In the genomic region with DNA sequence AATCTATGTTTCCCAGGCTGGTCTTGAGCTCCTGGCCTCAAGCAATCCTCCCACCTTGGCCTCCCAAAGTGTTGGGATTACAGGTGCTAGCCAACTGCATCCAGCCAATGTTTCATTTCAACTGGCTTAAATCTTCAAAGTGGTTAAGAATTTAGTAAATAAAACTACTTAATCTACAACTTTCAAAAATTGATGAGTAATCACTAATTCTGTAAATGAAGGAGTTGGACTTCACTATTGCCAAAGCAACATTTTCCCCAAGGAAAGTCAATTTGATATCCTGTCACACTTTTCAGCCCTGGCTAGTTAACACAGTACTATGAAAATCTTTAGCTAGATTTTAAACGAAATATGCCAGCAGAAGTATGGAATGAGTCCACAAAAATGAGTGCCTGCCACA, we compare ENCODE assay signal across 21 cellular contexts. TPM values are rescaled to one million over a fixed set of nuclear protein-coding genes. Genes with fewer than 3 reads are reported as not detected.
DNase-seq lines count a peak whose midpoint lies in the region; ATAC-seq, FAIRE-seq and TF ChIP-seq lines count a peak whose summit lies in the region.
"Had no signal": no experiment of that assay in that cellular context is flagged by ENCODE, and none has a peak within 500 bp of the region (broad histone marks: within the 10 kb centered on the region; RNA-seq: fewer than 3 reads in every experiment).

No MANE protein-coding gene starts in this region.

- H3K4me3 ChIP-seq in HepG2 (replicated peaks in 1 of 3; ENCODE audit: insufficient read depth in 1 of 3, low read depth in 2 of 3, low read length in 3 of 3) (no peak overlapping the region), right lobe of liver (no peak overlapping the region)

- H3K9ac ChIP-seq in HepG2 (ENCODE audit: insufficient read depth, low read depth, low read length) = no peak overlapping the region

- WGBS in HepG2 (ENCODE audit: low lambda C conversion rate) = 82% methylated on average over 1 of the region's 1 CpG
- 83% methylated on average over 1 of the region's 1 CpG for WGBS in right lobe of liver (ENCODE audit: insufficient coverage, low coverage, low lambda C conversion rate, missing lambda C conversion rate)

- no peak overlapping the region for H3K4me3 Mint-ChIP-seq in activated T-cell treated with anti-CD3 and anti-CD28 coated beads, Interleukin-2, amount 50 U/mL, for 72 hours
- no peak overlapping the region for H3K4me3 Mint-ChIP-seq in activated naive CD8-positive, alpha-beta T cell treated with anti-CD3 and anti-CD28 coated beads for 36 hours
- H3K4me3 Mint-ChIP-seq in memory B cell = no peak overlapping the region
- H3K4me3 Mint-ChIP-seq: CD4-positive, alpha-beta memory T cell; HFFc6 had no signal

- no TSS peak for BruUV-seq in HepG2 (replicated peaks; lab: Mats Ljungman, UMichigan)

- TF ChIP-seq EP300 in HepG2 (IDR thresholded peaks at IDR 0.05; ENCODE audit: low read depth in 2 of 2, low read length in 2 of 2) (no peak), HepG2 (CRISPR knock-in tag; IDR thresholded peaks at IDR 0.05; ENCODE audit: borderline replicate concordance) (no peak)

- H3K36me3 ChIP-seq in HepG2 (replicated peaks in 1 of 2; ENCODE audit: control insufficient read depth in 1 of 2, insufficient read depth in 2 of 2, low read length in 2 of 2) = peaks cover 12 to 43% of the 10 kb centered on the region in 2 experiments
- peaks cover 0 to 42% (median 8%) of the 10 kb centered on the region in 4 donors for H3K36me3 ChIP-seq in right lobe of liver

- H3K27ac ChIP-seq in HepG2 (ENCODE audit: extremely low read length, insufficient read depth, low read length) (no peak overlapping the region), right lobe of liver (no peak overlapping the region)
- H3K27ac ChIP-seq: C4-2B had no signal

- no peak for DNase-seq in activated T-cell treated with anti-CD3 and anti-CD28 coated beads, Interleukin-2, amount 50 U/mL, for 72 hours
- DNase-seq in activated T-cell treated with anti-CD3 and anti-CD28 coated beads for 4 hours = no peak
- no peak for DNase-seq in HepG2 (ENCODE audit: low spot score)
- no peak for DNase-seq in right lobe of liver
- DNase-seq in activated naive CD8-positive, alpha-beta T cell treated with anti-CD3 and anti-CD28 coated beads for 36 hours = no peak
- DNase-seq in memory B cell (ENCODE audit: low spot score in 2 of 2) = no peak
- no peak for DNase-seq in HuH-7.5 (ENCODE audit: low spot score)
- DNase-seq in DMS79 (lab: John Stamatoyannopoulos, UW) = no peak
- DNase-seq: BE2C; CD4-positive, alpha-beta memory T cell; COR-L47; GF-D8; HCEC 1CT; HFFc6 had no signal

- peaks cover 4 to 8% of the 10 kb centered on the region in 2 donors for H3K36me3 Mint-ChIP-seq in activated T-cell treated with anti-CD3 and anti-CD28 coated beads, Interleukin-2, amount 50 U/mL, for 72 hours (ENCODE audit: insufficient read depth in 2 of 2)
- H3K36me3 Mint-ChIP-seq in activated naive CD8-positive, alpha-beta T cell treated with anti-CD3 and anti-CD28 coated beads for 36 hours = peaks cover 22% of the 10 kb centered on the region
- H3K36me3 Mint-ChIP-seq in memory B cell = peaks cover 7% of the 10 kb centered on the region

- no peaks in the 10 kb centered on the region for H3K27me3 Mint-ChIP-seq in activated T-cell treated with anti-CD3 and anti-CD28 coated beads, Interleukin-2, amount 50 U/mL, for 72 hours (ENCODE audit: low read depth)
- no peaks in the 10 kb centered on the region for H3K27me3 Mint-ChIP-seq in activated naive CD8-positive, alpha-beta T cell treated with anti-CD3 and anti-CD28 coated beads for 36 hours
- H3K27me3 Mint-ChIP-seq in memory B cell = no peaks in the 10 kb centered on the region

- no peak for FAIRE-seq in HepG2 (lab: Jason Lieb, UNC)
- FAIRE-seq: A204.1, D721Med, GM19239 had no signal

- peaks cover 22% of the 10 kb centered on the region for H3K4me1 Mint-ChIP-seq in activated T-cell treated with anti-CD3 and anti-CD28 coated beads, Interleukin-2, amount 50 U/mL, for 72 hours (ENCODE audit: low read depth)
- H3K4me1 Mint-ChIP-seq in activated naive CD8-positive, alpha-beta T cell treated with anti-CD3 and anti-CD28 coated beads for 36 hours = peaks cover 20% of the 10 kb centered on the region
- H3K4me1 Mint-ChIP-seq in memory B cell = peaks cover 6% of the 10 kb centered on the region

- ATAC-seq in activated T-cell treated with anti-CD3 and anti-CD28 coated beads, Interleukin-2, amount 50 U/mL, for 72 hours (replicated peaks in 1 of 2) = no peak
- ATAC-seq in HepG2 (no peak), right lobe of liver (no peak), memory B cell (ENCODE audit: low read depth) (no peak)

- peaks cover 20% of the 10 kb centered on the region for H3K79me2 ChIP-seq in HepG2 (ENCODE audit: insufficient read depth, low read length)

- POLR2A ChIA-PET in HepG2 (lab: Yijun Ruan, JAX) = interaction anchor here (0.6 to 1.3 kb wide), 2 partner anchors 49 to 57 kb away, joined by 3 read pairs; no protein-coding TSS in a partner anchor

- CTCF ChIA-PET in HepG2 (lab: Yijun Ruan, JAX; ENCODE audit: low intra/inter-chr PET ratio, low total read pairs) = no interaction called here

- H3K9me3 ChIP-seq in HepG2 (ENCODE audit: low read length) = no peaks in the 10 kb centered on the region
- no peaks in the 10 kb centered on the region for H3K9me3 ChIP-seq in right lobe of liver
- H3K9me3 ChIP-seq: BE2C had no signal

- peaks cover 19% of the 10 kb centered on the region for H3K4me1 ChIP-seq in HepG2 (ENCODE audit: insufficient read depth, low read length)
- peaks cover 0 to 10% (median 4%) of the 10 kb centered on the region in 4 donors for H3K4me1 ChIP-seq in right lobe of liver
- H3K4me1 ChIP-seq: BE2C had no signal

- H3K9me3 Mint-ChIP-seq in activated T-cell treated with anti-CD3 and anti-CD28 coated beads, Interleukin-2, amount 50 U/mL, for 72 hours = no peaks in the 10 kb centered on the region
- H3K9me3 Mint-ChIP-seq in activated naive CD8-positive, alpha-beta T cell treated with anti-CD3 and anti-CD28 coated beads for 36 hours = no peaks in the 10 kb centered on the region
- H3K9me3 Mint-ChIP-seq in memory B cell = no peaks in the 10 kb centered on the region
- H3K9me3 Mint-ChIP-seq: CD4-positive, alpha-beta memory T cell; HFFc6 had no signal

- no peaks in the 10 kb centered on the region; a peak in 2 of 5 replicates for H3K27me3 ChIP-seq in HepG2 (ENCODE audit: control insufficient read depth in 1 of 2, insufficient read depth in 2 of 2, low read length in 2 of 2)
- H3K27me3 ChIP-seq in right lobe of liver = no peaks in the 10 kb centered on the region
- H3K27me3 ChIP-seq: BE2C had no signal

- TF ChIP-seq CTCF in HepG2 (CRISPR knock-in tag; IDR thresholded peaks at IDR 0.05) (no peak), right lobe of liver (IDR thresholded peaks at IDR 0.05) (no peak)

- H3K4me2 ChIP-seq in HepG2 (ENCODE audit: low read depth, low read length) = no peak overlapping the region

- peak overlapping the region; percentile 46 for H3K27ac Mint-ChIP-seq in activated T-cell treated with anti-CD3 and anti-CD28 coated beads, Interleukin-2, amount 50 U/mL, for 72 hours
- H3K27ac Mint-ChIP-seq in activated naive CD8-positive, alpha-beta T cell treated with anti-CD3 and anti-CD28 coated beads for 36 hours = peak overlapping the region; percentile 62
- peak overlapping the region; percentile 38 for H3K27ac Mint-ChIP-seq in memory B cell
- H3K27ac Mint-ChIP-seq: CD4-positive, alpha-beta memory T cell; HFFc6 had no signal

- no peak for TF ChIP-seq POLR2A in HepG2 (IDR thresholded peaks at IDR 0.05; ENCODE audit: insufficient read depth in 1 of 2, low read depth in 2 of 2, low read length in 2 of 2)
- TF ChIP-seq POLR2A in right lobe of liver (IDR thresholded peaks at IDR 0.05) = no peak

- H2AFZ ChIP-seq in HepG2 (ENCODE audit: low read length) = no peak overlapping the region

- intact Hi-C loops in HepG2 (cut with micrococcal nuclease; ENCODE audit: unreplicated experiment) (no loop called here), right lobe of liver (cut with DNase I) (loop anchor here in 1 of 2 donors (10.0 kb wide), 1 partner anchor 133 kb away; the partner anchor contains the start of genes BYSL and MED20)

- in situ Hi-C loops in HepG2 (cut with HindIII; ENCODE audit: extremely low pct_ligation_motif_present, low pct_unique_long_range_greater_than_20kb) = loop anchor here (25.0 kb wide), 1 partner anchor 421 kb away; the partner anchor contains the start of gene MRPS10

- no peak for TF ChIP-seq RAD21 in HepG2 (CRISPR knock-in tag; IDR thresholded peaks at IDR 0.05)

- H4K20me1 ChIP-seq in HepG2 (ENCODE audit: insufficient read depth, low read length) = no peaks in the 10 kb centered on the region

RNA-seq across cellular contexts. Expression of gene TOMM6, which starts 3.8 kb away (rescaled TPM):
- total RNA-seq in activated T-cell treated with anti-CD3 and anti-CD28 coated beads, Interleukin-2, amount 50 U/mL, for 72 hours = 100 to 1,000 TPM; 109 to 120 TPM
- total RNA-seq in HepG2 (2016; rRNA removed; fragmentation: Illumina TruSeq; extraction: Trizol) (321 and 480 TPM in 2 replicates), right lobe of liver (100 to 1,000 TPM in 1 of 6 experiments, 10 to 100 TPM in 5; 61.8 to 104 (median 75.6) TPM)
- total RNA-seq in HepG2 (2016; cell fraction: cytosol; rRNA removed; fragmentation: Illumina TruSeq; extraction: Trizol; ENCODE audit: low read depth) = 182 and 204 TPM in 2 replicates
- 330 and 503 TPM in 2 replicates for total RNA-seq in HepG2 (2016; cell fraction: insoluble cytoplasmic fraction; rRNA removed; fragmentation: Illumina TruSeq; extraction: Trizol)
- 320 and 325 TPM in 2 replicates for total RNA-seq in HepG2 (2016; cell fraction: membrane; rRNA removed; fragmentation: Illumina TruSeq; extraction: Trizol)
- total RNA-seq in HepG2 (2016; cell fraction: nucleus; rRNA removed; fragmentation: Illumina TruSeq; extraction: Trizol) = 122 and 129 TPM in 2 replicates
- polyA plus RNA-seq in HepG2 (2011; rRNA removed) = 253 and 320 TPM in 2 replicates
- polyA plus RNA-seq in HepG2 (2011; cell fraction: cytosol; rRNA removed) = 433 and 522 TPM in 2 replicates
- polyA plus RNA-seq in HepG2 (2011; cell fraction: nucleus; rRNA removed) = 91.8 and 123 TPM in 2 replicates
- polyA plus RNA-seq in HepG2 (2012) = 249 and 333 TPM in 2 replicates
- polyA plus RNA-seq in HepG2 (2016; cell fraction: cytosol; fragmentation: Illumina TruSeq; extraction: Trizol; ENCODE audit: low read depth) = 294 and 323 TPM in 2 replicates
- polyA plus RNA-seq in HepG2 (2016; cell fraction: insoluble cytoplasmic fraction; fragmentation: Illumina TruSeq; extraction: Trizol; ENCODE audit: low read depth) = 735 and 804 TPM in 2 replicates
- 428 and 438 TPM in 2 replicates for polyA plus RNA-seq in HepG2 (2016; cell fraction: membrane; fragmentation: Illumina TruSeq; extraction: Trizol; ENCODE audit: low read depth)
- 298 and 310 TPM in 2 replicates for polyA plus RNA-seq in HepG2 (2016; cell fraction: nucleus; fragmentation: Illumina TruSeq; extraction: Trizol; ENCODE audit: insufficient read depth, low read depth)
- polyA minus RNA-seq in HepG2 (2011; rRNA and poly(A)+ RNA removed; ENCODE audit: low replicate concordance) = 74.4 and 157 TPM in 2 replicates
- polyA minus RNA-seq in HepG2 (2011; cell fraction: cytosol; rRNA and poly(A)+ RNA removed) = 41.7 and 56.4 TPM in 2 replicates
- 32.9 and 43.8 TPM in 2 replicates for polyA minus RNA-seq in HepG2 (2011; cell fraction: nucleus; rRNA and poly(A)+ RNA removed)
- total RNA-seq in activated naive CD8-positive, alpha-beta T cell treated with anti-CD3 and anti-CD28 coated beads for 36 hours = 100 to 1,000 TPM; 423 to 429 TPM

RNA-seq across cellular contexts. Expression of gene PRICKLE4, which starts 10.7 kb away (rescaled TPM):
- under 1 TPM in 1 of 2 donors, not detected in 1; 0.29 TPM for total RNA-seq in activated T-cell treated with anti-CD3 and anti-CD28 coated beads, Interleukin-2, amount 50 U/mL, for 72 hours
- total RNA-seq in HepG2 (2016; rRNA removed; fragmentation: Illumina TruSeq; extraction: Trizol) (1.2 TPM in 1 of 2 replicates, not detected in the other), right lobe of liver (1 to 10 TPM in 5 of 6 experiments, not detected in 1; 1.3 to 3.1 (median 2.7) TPM)
- 0.91 TPM in 1 of 2 replicates, not detected in the other for total RNA-seq in HepG2 (2016; cell fraction: cytosol; rRNA removed; fragmentation: Illumina TruSeq; extraction: Trizol; ENCODE audit: low read depth)
- total RNA-seq in HepG2 (2016; cell fraction: insoluble cytoplasmic fraction; rRNA removed; fragmentation: Illumina TruSeq; extraction: Trizol) = 0.50 TPM in 1 of 2 replicates, not detected in the other
- not detected in 2 replicates for total RNA-seq in HepG2 (2016; cell fraction: membrane; rRNA removed; fragmentation: Illumina TruSeq; extraction: Trizol)
- total RNA-seq in HepG2 (2016; cell fraction: nucleus; rRNA removed; fragmentation: Illumina TruSeq; extraction: Trizol) = 0.88 and 1.6 TPM in 2 replicates
- 0.74 and 0.92 TPM in 2 replicates for polyA plus RNA-seq in HepG2 (2011; rRNA removed)
- 0.15 and 0.34 TPM in 2 replicates for polyA plus RNA-seq in HepG2 (2011; cell fraction: cytosol; rRNA removed)
- 26.8 and 42.0 TPM in 2 replicates for polyA plus RNA-seq in HepG2 (2011; cell fraction: nucleus; rRNA removed)
- 3.7 and 5.4 TPM in 2 replicates for polyA plus RNA-seq in HepG2 (2012)
- polyA plus RNA-seq in HepG2 (2016; cell fraction: cytosol; fragmentation: Illumina TruSeq; extraction: Trizol; ENCODE audit: low read depth) = not detected in 2 replicates
- not detected in 2 replicates for polyA plus RNA-seq in HepG2 (2016; cell fraction: insoluble cytoplasmic fraction; fragmentation: Illumina TruSeq; extraction: Trizol; ENCODE audit: low read depth)
- polyA plus RNA-seq in HepG2 (2016; cell fraction: membrane; fragmentation: Illumina TruSeq; extraction: Trizol; ENCODE audit: low read depth) = not detected in 2 replicates
- 10.5 and 24.2 TPM in 2 replicates for polyA plus RNA-seq in HepG2 (2016; cell fraction: nucleus; fragmentation: Illumina TruSeq; extraction: Trizol; ENCODE audit: insufficient read depth, low read depth)
- 0.30 TPM in 1 of 2 replicates, not detected in the other for polyA minus RNA-seq in HepG2 (2011; rRNA and poly(A)+ RNA removed; ENCODE audit: low replicate concordance)
- not detected in 2 replicates for polyA minus RNA-seq in HepG2 (2011; cell fraction: cytosol; rRNA and poly(A)+ RNA removed)
- polyA minus RNA-seq in HepG2 (2011; cell fraction: nucleus; rRNA and poly(A)+ RNA removed) = 3.6 and 5.6 TPM in 2 replicates
- total RNA-seq in activated naive CD8-positive, alpha-beta T cell treated with anti-CD3 and anti-CD28 coated beads for 36 hours = not detected
- total RNA-seq: CD4-positive, alpha-beta memory T cell; H4 had no signal
- polyA plus RNA-seq: AG04450; CD4-positive, alpha-beta memory T cell had no signal

RNA-seq across cellular contexts. Expression of gene FRS3, which starts 11.6 kb away (rescaled TPM):
- 10 to 100 TPM; 10.5 to 11.4 TPM for total RNA-seq in activated T-cell treated with anti-CD3 and anti-CD28 coated beads, Interleukin-2, amount 50 U/mL, for 72 hours
- 1.5 and 3.0 TPM in 2 replicates for total RNA-seq in HepG2 (2016; rRNA removed; fragmentation: Illumina TruSeq; extraction: Trizol)
- total RNA-seq in HepG2 (2016; cell fraction: cytosol; rRNA removed; fragmentation: Illumina TruSeq; extraction: Trizol; ENCODE audit: low read depth) = 3.2 and 3.7 TPM in 2 replicates
- total RNA-seq in HepG2 (2016; cell fraction: insoluble cytoplasmic fraction; rRNA removed; fragmentation: Illumina TruSeq; extraction: Trizol) = 1.2 and 2.7 TPM in 2 replicates
- 6.5 and 6.6 TPM in 2 replicates for total RNA-seq in HepG2 (2016; cell fraction: membrane; rRNA removed; fragmentation: Illumina TruSeq; extraction: Trizol)
- total RNA-seq in HepG2 (2016; cell fraction: nucleus; rRNA removed; fragmentation: Illumina TruSeq; extraction: Trizol) = 3.2 and 4.8 TPM in 2 replicates
- polyA plus RNA-seq in HepG2 (2011; rRNA removed) = 7.1 and 7.4 TPM in 2 replicates
- polyA plus RNA-seq in HepG2 (2011; cell fraction: cytosol; rRNA removed) = 6.7 TPM in 2 replicates
- polyA plus RNA-seq in HepG2 (2011; cell fraction: nucleus; rRNA removed) = 11.2 and 14.1 TPM in 2 replicates
- polyA plus RNA-seq in HepG2 (2012) = 2.5 and 2.9 TPM in 2 replicates
- 5.9 and 6.1 TPM in 2 replicates for polyA plus RNA-seq in HepG2 (2016; cell fraction: cytosol; fragmentation: Illumina TruSeq; extraction: Trizol; ENCODE audit: low read depth)
- 3.0 and 3.6 TPM in 2 replicates for polyA plus RNA-seq in HepG2 (2016; cell fraction: insoluble cytoplasmic fraction; fragmentation: Illumina TruSeq; extraction: Trizol; ENCODE audit: low read depth)
- 10.2 and 10.3 TPM in 2 replicates for polyA plus RNA-seq in HepG2 (2016; cell fraction: membrane; fragmentation: Illumina TruSeq; extraction: Trizol; ENCODE audit: low read depth)
- 11.8 and 13.3 TPM in 2 replicates for polyA plus RNA-seq in HepG2 (2016; cell fraction: nucleus; fragmentation: Illumina TruSeq; extraction: Trizol; ENCODE audit: insufficient read depth, low read depth)
- polyA minus RNA-seq in HepG2 (2011; rRNA and poly(A)+ RNA removed; ENCODE audit: low replicate concordance) = 2.6 and 8.3 TPM in 2 replicates
- 0.89 and 2.1 TPM in 2 replicates for polyA minus RNA-seq in HepG2 (2011; cell fraction: cytosol; rRNA and poly(A)+ RNA removed)
- polyA minus RNA-seq in HepG2 (2011; cell fraction: nucleus; rRNA and poly(A)+ RNA removed) = 3.4 and 3.5 TPM in 2 replicates
- 1 to 10 TPM in 5 of 6 experiments, under 1 TPM in 1; 0.68 to 3.0 (median 1.9) TPM for total RNA-seq in right lobe of liver
- 1 to 10 TPM; 3.1 to 5.2 TPM for total RNA-seq in activated naive CD8-positive, alpha-beta T cell treated with anti-CD3 and anti-CD28 coated beads for 36 hours

RNA-seq across cellular contexts. Expression of gene PGC, which starts 44.1 kb away (rescaled TPM):
- not detected for total RNA-seq in activated T-cell treated with anti-CD3 and anti-CD28 coated beads, Interleukin-2, amount 50 U/mL, for 72 hours
- total RNA-seq in HepG2 (2016; rRNA removed; fragmentation: Illumina TruSeq; extraction: Trizol) (225 and 502 TPM in 2 replicates), right lobe of liver (under 1 TPM in 1 of 6 experiments, not detected in 5; 0.31 TPM)
- 33.5 and 35.5 TPM in 2 replicates for total RNA-seq in HepG2 (2016; cell fraction: cytosol; rRNA removed; fragmentation: Illumina TruSeq; extraction: Trizol; ENCODE audit: low read depth)
- 215 and 502 TPM in 2 replicates for total RNA-seq in HepG2 (2016; cell fraction: insoluble cytoplasmic fraction; rRNA removed; fragmentation: Illumina TruSeq; extraction: Trizol)
- total RNA-seq in HepG2 (2016; cell fraction: membrane; rRNA removed; fragmentation: Illumina TruSeq; extraction: Trizol) = 52.5 and 53.3 TPM in 2 replicates
- 408 and 459 TPM in 2 replicates for total RNA-seq in HepG2 (2016; cell fraction: nucleus; rRNA removed; fragmentation: Illumina TruSeq; extraction: Trizol)
- 397 and 426 TPM in 2 replicates for polyA plus RNA-seq in HepG2 (2011; rRNA removed)
- 243 and 350 TPM in 2 replicates for polyA plus RNA-seq in HepG2 (2011; cell fraction: cytosol; rRNA removed)
- polyA plus RNA-seq in HepG2 (2011; cell fraction: nucleus; rRNA removed) = 216 and 252 TPM in 2 replicates
- 62.0 and 149 TPM in 2 replicates for polyA plus RNA-seq in HepG2 (2012)
- 47.7 and 50.1 TPM in 2 replicates for polyA plus RNA-seq in HepG2 (2016; cell fraction: cytosol; fragmentation: Illumina TruSeq; extraction: Trizol; ENCODE audit: low read depth)
- 245 and 256 TPM in 2 replicates for polyA plus RNA-seq in HepG2 (2016; cell fraction: insoluble cytoplasmic fraction; fragmentation: Illumina TruSeq; extraction: Trizol; ENCODE audit: low read depth)
- polyA plus RNA-seq in HepG2 (2016; cell fraction: membrane; fragmentation: Illumina TruSeq; extraction: Trizol; ENCODE audit: low read depth) = 48.1 and 51.7 TPM in 2 replicates
- polyA plus RNA-seq in HepG2 (2016; cell fraction: nucleus; fragmentation: Illumina TruSeq; extraction: Trizol; ENCODE audit: insufficient read depth, low read depth) = 704 and 739 TPM in 2 replicates
- 0.21 and 469 TPM in 2 replicates for polyA minus RNA-seq in HepG2 (2011; rRNA and poly(A)+ RNA removed; ENCODE audit: low replicate concordance)
- polyA minus RNA-seq in HepG2 (2011; cell fraction: cytosol; rRNA and poly(A)+ RNA removed) = 339 and 439 TPM in 2 replicates
- 61.8 and 63.7 TPM in 2 replicates for polyA minus RNA-seq in HepG2 (2011; cell fraction: nucleus; rRNA and poly(A)+ RNA removed)
- total RNA-seq in activated naive CD8-positive, alpha-beta T cell treated with anti-CD3 and anti-CD28 coated beads for 36 hours = not detected
- total RNA-seq: CD4-positive, alpha-beta memory T cell; H4; HFFc6; HT1080 had no signal
- polyA plus RNA-seq: AG04450; CD4-positive, alpha-beta memory T cell had no signal

RNA-seq across cellular contexts. Expression of gene TFEB, which starts 55.9 kb away (rescaled TPM):
- 10 to 100 TPM; 15.3 to 17.5 TPM for total RNA-seq in activated T-cell treated with anti-CD3 and anti-CD28 coated beads, Interleukin-2, amount 50 U/mL, for 72 hours
- total RNA-seq in HepG2 (2016; rRNA removed; fragmentation: Illumina TruSeq; extraction: Trizol) (12.8 and 13.3 TPM in 2 replicates), right lobe of liver (1 to 10 TPM; 4.5 to 9.2 (median 6.6) TPM)
- total RNA-seq in HepG2 (2016; cell fraction: cytosol; rRNA removed; fragmentation: Illumina TruSeq; extraction: Trizol; ENCODE audit: low read depth) = 7.3 and 10.0 TPM in 2 replicates
- 10.9 and 15.1 TPM in 2 replicates for total RNA-seq in HepG2 (2016; cell fraction: insoluble cytoplasmic fraction; rRNA removed; fragmentation: Illumina TruSeq; extraction: Trizol)
- 15.3 and 15.8 TPM in 2 replicates for total RNA-seq in HepG2 (2016; cell fraction: membrane; rRNA removed; fragmentation: Illumina TruSeq; extraction: Trizol)
- 9.0 and 11.5 TPM in 2 replicates for total RNA-seq in HepG2 (2016; cell fraction: nucleus; rRNA removed; fragmentation: Illumina TruSeq; extraction: Trizol)
- polyA plus RNA-seq in HepG2 (2011; rRNA removed) = 18.7 and 21.6 TPM in 2 replicates
- polyA plus RNA-seq in HepG2 (2011; cell fraction: cytosol; rRNA removed) = 7.6 and 16.3 TPM in 2 replicates
- 14.8 and 19.8 TPM in 2 replicates for polyA plus RNA-seq in HepG2 (2011; cell fraction: nucleus; rRNA removed)
- 4.8 and 7.7 TPM in 2 replicates for polyA plus RNA-seq in HepG2 (2012)
- 8.4 and 9.0 TPM in 2 replicates for polyA plus RNA-seq in HepG2 (2016; cell fraction: cytosol; fragmentation: Illumina TruSeq; extraction: Trizol; ENCODE audit: low read depth)
- polyA plus RNA-seq in HepG2 (2016; cell fraction: insoluble cytoplasmic fraction; fragmentation: Illumina TruSeq; extraction: Trizol; ENCODE audit: low read depth) = 13.2 and 14.2 TPM in 2 replicates
- polyA plus RNA-seq in HepG2 (2016; cell fraction: membrane; fragmentation: Illumina TruSeq; extraction: Trizol; ENCODE audit: low read depth) = 12.3 and 14.8 TPM in 2 replicates
- 26.4 and 27.9 TPM in 2 replicates for polyA plus RNA-seq in HepG2 (2016; cell fraction: nucleus; fragmentation: Illumina TruSeq; extraction: Trizol; ENCODE audit: insufficient read depth, low read depth)
- 22.8 and 39.7 TPM in 2 replicates for polyA minus RNA-seq in HepG2 (2011; rRNA and poly(A)+ RNA removed; ENCODE audit: low replicate concordance)
- polyA minus RNA-seq in HepG2 (2011; cell fraction: cytosol; rRNA and poly(A)+ RNA removed) = 9.2 and 12.8 TPM in 2 replicates
- polyA minus RNA-seq in HepG2 (2011; cell fraction: nucleus; rRNA and poly(A)+ RNA removed) = 9.1 and 10.8 TPM in 2 replicates
- 10 to 100 TPM in 1 of 2 experiments, 1 to 10 TPM in 1; 9.3 to 11.5 TPM for total RNA-seq in activated naive CD8-positive, alpha-beta T cell treated with anti-CD3 and anti-CD28 coated beads for 36 hours
